ENCODE assay signal across 16 cellular contexts in the genomic region with DNA sequence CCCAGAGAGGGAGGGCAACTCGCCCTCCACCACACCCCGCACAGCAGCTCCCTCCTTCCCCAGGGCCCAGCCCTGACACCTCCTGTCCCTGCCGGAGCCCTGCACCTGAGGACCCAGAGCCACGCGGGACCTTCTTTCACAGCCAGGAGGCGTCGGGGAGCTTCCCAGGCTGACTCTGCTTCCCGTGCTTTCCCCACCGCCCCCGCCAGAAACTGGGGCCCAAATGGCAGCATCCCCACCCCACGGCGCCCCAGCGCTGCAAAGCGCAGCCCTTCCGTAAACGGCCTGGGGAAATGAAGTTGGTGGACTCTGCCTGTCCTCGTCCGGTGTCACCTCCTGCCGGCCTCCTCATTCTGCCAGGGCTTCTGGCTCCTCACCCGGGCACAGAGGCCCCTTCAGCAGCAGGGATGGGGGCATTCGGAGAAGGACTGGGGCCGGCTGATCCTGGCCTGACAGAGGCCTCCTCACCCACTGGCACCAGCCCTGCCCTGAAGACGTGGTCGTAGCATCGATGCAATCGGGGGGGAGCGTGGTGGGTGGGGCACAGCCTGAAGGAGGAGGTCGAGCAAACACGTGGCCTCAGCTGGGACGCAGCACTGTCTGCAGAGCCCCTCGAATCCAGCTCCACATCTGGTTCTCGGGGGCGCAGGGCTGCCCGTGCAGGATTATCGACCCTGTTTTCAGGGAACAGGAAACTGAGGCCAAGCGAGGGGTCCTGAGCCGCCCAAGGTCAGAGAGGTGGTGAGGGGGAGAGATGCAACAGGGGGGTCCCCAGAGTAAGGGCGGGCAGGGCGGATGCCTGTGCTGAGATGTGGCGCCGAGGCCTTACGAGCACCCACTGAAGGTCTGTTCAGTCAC.
DNase-seq lines count a peak whose midpoint lies in the region; ATAC-seq and TF ChIP-seq lines count a peak whose summit lies in the region.
"Had no signal": no experiment of that assay in that cellular context is flagged by ENCODE, and none has a peak within 500 bp of the region (broad histone marks: within the 10 kb centered on the region; RNA-seq: fewer than 3 reads in every experiment).

No MANE protein-coding gene starts in this region.

- H3K4me3 ChIP-seq in NT2/D1 (ENCODE audit: insufficient read length, low read depth) = no peak overlapping the region
- H3K4me3 ChIP-seq in fibroblast of pulmonary artery (replicated peaks; ENCODE audit: low read depth, low read length) = no peak overlapping the region
- no peak overlapping the region for H3K4me3 ChIP-seq in suprapubic skin
- H3K4me3 ChIP-seq: BLaER1, gastroesophageal sphincter had no signal

- peaks cover 38% of the 10 kb centered on the region for H3K4me1 ChIP-seq in NT2/D1 (ENCODE audit: insufficient read depth, insufficient read length)
- H3K4me1 ChIP-seq in suprapubic skin = peaks cover 12% of the 10 kb centered on the region
- H3K4me1 ChIP-seq: gastroesophageal sphincter, parathyroid adenoma had no signal

- no peak for DNase-seq in activated CD8-positive, alpha-beta T cell treated with anti-CD3 and anti-CD28 coated beads, Interleukin-2, amount 10 ng/mL, durations not matched to agents 7 days and 5 days
- no peak for DNase-seq in activated CD8-positive, alpha-beta T cell treated with anti-CD3 and anti-CD28 coated beads for 36 hours
- DNase-seq in NT2/D1 (ENCODE audit: low read depth, low spot score) = no peak
- DNase-seq in fibroblast of pulmonary artery (ENCODE audit: low read depth) = no peak
- DNase-seq in suprapubic skin (ENCODE audit: low spot score in 2 of 2) = peak; percentile 56 to 65
- no peak for DNase-seq in T-helper 2 cell treated with Interferon-gamma antibody and Interleukin-4, amounts not matched to agents 5 μg/mL and 100 μg/mL, for 36 hours (ENCODE audit: low spot score)
- DNase-seq in T1000 (lab: John Stamatoyannopoulos, UW) = no peak
- DNase-seq in NK-92 treated with Interleukin-12 subunit alpha and Interleukin-12 subunit beta, amount 100 ng/mL, for 24 hours (lab: John Stamatoyannopoulos, UW) = no peak
- DNase-seq: activated CD4-positive, alpha-beta T cell treated with anti-CD3 and anti-CD28 coated beads, Interleukin-2, amount 10 ng/mL, durations not matched to agents 7 days and 5 days; cerebellar nuclear complex; NCI-H1048; NCI-H510A had no signal

- peaks cover 9% of the 10 kb centered on the region for H3K27me3 Mint-ChIP-seq in activated CD8-positive, alpha-beta T cell treated with anti-CD3 and anti-CD28 coated beads, Interleukin-2, amount 10 ng/mL, durations not matched to agents 7 days and 5 days (ENCODE audit: low read depth)
- H3K27me3 Mint-ChIP-seq in activated CD8-positive, alpha-beta T cell treated with anti-CD3 and anti-CD28 coated beads for 36 hours = peaks cover 2% of the 10 kb centered on the region
- H3K27me3 Mint-ChIP-seq in T-helper 2 cell treated with Interferon-gamma antibody and Interleukin-4, amounts not matched to agents 5 μg/mL and 100 μg/mL, for 36 hours (ENCODE audit: low read depth) = peaks cover 2% of the 10 kb centered on the region

- CTCF ChIA-PET in activated CD8-positive, alpha-beta T cell treated with anti-CD3 and anti-CD28 coated beads, Interleukin-2, amount 10 ng/mL, durations not matched to agents 7 days and 5 days (lab: Charles Lee) = no interaction called here
- CTCF ChIA-PET in activated CD8-positive, alpha-beta T cell treated with anti-CD3 and anti-CD28 coated beads for 36 hours (lab: Charles Lee) = interaction anchor here (0.7 kb wide), 1 partner anchor 71 kb away, joined by 3 read pairs; no protein-coding TSS in a partner anchor

- ATAC-seq in activated CD8-positive, alpha-beta T cell treated with anti-CD3 and anti-CD28 coated beads, Interleukin-2, amount 10 ng/mL, durations not matched to agents 7 days and 5 days = peak; percentile 33
- ATAC-seq in activated CD8-positive, alpha-beta T cell treated with anti-CD3 and anti-CD28 coated beads for 36 hours = no peak
- ATAC-seq: gastroesophageal sphincter had no signal

- no peak overlapping the region for H3K4me3 Mint-ChIP-seq in activated CD8-positive, alpha-beta T cell treated with anti-CD3 and anti-CD28 coated beads, Interleukin-2, amount 10 ng/mL, durations not matched to agents 7 days and 5 days
- H3K4me3 Mint-ChIP-seq in activated CD8-positive, alpha-beta T cell treated with anti-CD3 and anti-CD28 coated beads for 36 hours = no peak overlapping the region
- H3K4me3 Mint-ChIP-seq in T-helper 2 cell treated with Interferon-gamma antibody and Interleukin-4, amounts not matched to agents 5 μg/mL and 100 μg/mL, for 36 hours = no peak overlapping the region
- H3K4me3 Mint-ChIP-seq: activated CD4-positive, alpha-beta T cell treated with anti-CD3 and anti-CD28 coated beads, Interleukin-2, amount 10 ng/mL, durations not matched to agents 7 days and 5 days had no signal

- H3K27ac Mint-ChIP-seq in activated CD8-positive, alpha-beta T cell treated with anti-CD3 and anti-CD28 coated beads, Interleukin-2, amount 10 ng/mL, durations not matched to agents 7 days and 5 days = no peak overlapping the region
- no peak overlapping the region for H3K27ac Mint-ChIP-seq in activated CD8-positive, alpha-beta T cell treated with anti-CD3 and anti-CD28 coated beads for 36 hours
- H3K27ac Mint-ChIP-seq in T-helper 2 cell treated with Interferon-gamma antibody and Interleukin-4, amounts not matched to agents 5 μg/mL and 100 μg/mL, for 36 hours = no peak overlapping the region
- H3K27ac Mint-ChIP-seq: activated CD4-positive, alpha-beta T cell treated with anti-CD3 and anti-CD28 coated beads, Interleukin-2, amount 10 ng/mL, durations not matched to agents 7 days and 5 days had no signal

- H3K27me3 ChIP-seq in NT2/D1 (ENCODE audit: insufficient read depth, insufficient read length) = no peaks in the 10 kb centered on the region
- no peaks in the 10 kb centered on the region for H3K27me3 ChIP-seq in suprapubic skin
- H3K27me3 ChIP-seq: BLaER1 had no signal

- H3K9me3 ChIP-seq in NT2/D1 (ENCODE audit: insufficient read depth, low read length) = no peaks in the 10 kb centered on the region
- no peaks in the 10 kb centered on the region for H3K9me3 ChIP-seq in suprapubic skin
- H3K9me3 ChIP-seq: BLaER1, gastroesophageal sphincter had no signal

- H3K36me3 Mint-ChIP-seq in activated CD8-positive, alpha-beta T cell treated with anti-CD3 and anti-CD28 coated beads, Interleukin-2, amount 10 ng/mL, durations not matched to agents 7 days and 5 days (ENCODE audit: low read depth) = no peaks in the 10 kb centered on the region
- H3K36me3 Mint-ChIP-seq in activated CD8-positive, alpha-beta T cell treated with anti-CD3 and anti-CD28 coated beads for 36 hours (ENCODE audit: low read depth) = no peaks in the 10 kb centered on the region
- no peaks in the 10 kb centered on the region for H3K36me3 Mint-ChIP-seq in T-helper 2 cell treated with Interferon-gamma antibody and Interleukin-4, amounts not matched to agents 5 μg/mL and 100 μg/mL, for 36 hours (ENCODE audit: low read depth)

- TF ChIP-seq EP300 in suprapubic skin (IDR thresholded peaks at IDR 0.05) = no peak

- H3K9ac ChIP-seq in NT2/D1 (ENCODE audit: insufficient read length, low read depth) = peak overlapping the region; percentile 45
- H3K9ac ChIP-seq: BLaER1, parathyroid adenoma had no signal

- no peaks in the 10 kb centered on the region for H3K9me3 Mint-ChIP-seq in activated CD8-positive, alpha-beta T cell treated with anti-CD3 and anti-CD28 coated beads, Interleukin-2, amount 10 ng/mL, durations not matched to agents 7 days and 5 days (ENCODE audit: insufficient read depth)
- no peaks in the 10 kb centered on the region for H3K9me3 Mint-ChIP-seq in activated CD8-positive, alpha-beta T cell treated with anti-CD3 and anti-CD28 coated beads for 36 hours
- H3K9me3 Mint-ChIP-seq in T-helper 2 cell treated with Interferon-gamma antibody and Interleukin-4, amounts not matched to agents 5 μg/mL and 100 μg/mL, for 36 hours = no peaks in the 10 kb centered on the region
- H3K9me3 Mint-ChIP-seq: activated CD4-positive, alpha-beta T cell treated with anti-CD3 and anti-CD28 coated beads, Interleukin-2, amount 10 ng/mL, durations not matched to agents 7 days and 5 days had no signal

- TF ChIP-seq POLR2A in suprapubic skin (IDR thresholded peaks at IDR 0.05) = no peak

- no peak overlapping the region for H3K27ac ChIP-seq in suprapubic skin
- H3K27ac ChIP-seq: BLaER1, gastroesophageal sphincter, HL-60, parathyroid adenoma had no signal

- TF ChIP-seq CTCF in activated CD8-positive, alpha-beta T cell treated with anti-CD3 and anti-CD28 coated beads for 36 hours (IDR thresholded peaks at IDR 0.05) = no peak
- TF ChIP-seq CTCF in fibroblast of pulmonary artery (IDR thresholded peaks at IDR 0.05; ENCODE audit: low read length, missing control alignments) (peak; percentile 19), suprapubic skin (IDR thresholded peaks at IDR 0.05) (no peak)

- 88% methylated on average over 29 of the region's 42 CpGs for WGBS in suprapubic skin

- no peaks in the 10 kb centered on the region for H3K4me1 Mint-ChIP-seq in activated CD8-positive, alpha-beta T cell treated with anti-CD3 and anti-CD28 coated beads, Interleukin-2, amount 10 ng/mL, durations not matched to agents 7 days and 5 days (ENCODE audit: low read depth)
- H3K4me1 Mint-ChIP-seq in activated CD8-positive, alpha-beta T cell treated with anti-CD3 and anti-CD28 coated beads for 36 hours (ENCODE audit: low read depth) = no peaks in the 10 kb centered on the region
- H3K4me1 Mint-ChIP-seq in T-helper 2 cell treated with Interferon-gamma antibody and Interleukin-4, amounts not matched to agents 5 μg/mL and 100 μg/mL, for 36 hours (ENCODE audit: low read depth) = no peaks in the 10 kb centered on the region
- H3K4me1 Mint-ChIP-seq: activated CD4-positive, alpha-beta T cell treated with anti-CD3 and anti-CD28 coated beads, Interleukin-2, amount 10 ng/mL, durations not matched to agents 7 days and 5 days had no signal

- POLR2A ChIA-PET in activated CD8-positive, alpha-beta T cell treated with anti-CD3 and anti-CD28 coated beads, Interleukin-2, amount 10 ng/mL, durations not matched to agents 7 days and 5 days (lab: Charles Lee) = no interaction called here
- POLR2A ChIA-PET in activated CD8-positive, alpha-beta T cell treated with anti-CD3 and anti-CD28 coated beads for 36 hours (lab: Charles Lee) = no interaction called here

- intact Hi-C loops in activated CD8-positive, alpha-beta T cell treated with anti-CD3 and anti-CD28 coated beads for 36 hours (cut with micrococcal nuclease) = no loop called here

- H3K36me3 ChIP-seq in NT2/D1 (ENCODE audit: insufficient read depth, insufficient read length, low read length) (no peaks in the 10 kb centered on the region), suprapubic skin (no peaks in the 10 kb centered on the region)
- H3K36me3 ChIP-seq: BLaER1, gastroesophageal sphincter had no signal

Comparison
In these comparisons a context has a peak if more than half of its experiments do, and no peak if none do; other contexts are left out.
1. DNase-seq: peak in suprapubic skin (2 of 2); none in activated CD8-positive, alpha-beta T cell treated with anti-CD3 and anti-CD28 coated beads, Interleukin-2, amount 10 ng/mL, durations not matched to agents 7 days and 5 days (single experiment), activated CD8-positive, alpha-beta T cell treated with anti-CD3 and anti-CD28 coated beads for 36 hours (single experiment), NT2/D1 (single experiment), fibroblast of pulmonary artery (single experiment), T-helper 2 cell treated with Interferon-gamma antibody and Interleukin-4, amounts not matched to agents 5 μg/mL and 100 μg/mL, for 36 hours (single experiment), T1000 (single experiment) and NK-92 treated with Interleukin-12 subunit alpha and Interleukin-12 subunit beta, amount 100 ng/mL, for 24 hours (single experiment).